Comparison of ENCODE assay signal across 27 cellular contexts in genomic region chr2:240526521-240526920, GRCh38.
"Had no signal": no experiment of that assay in that cellular context is flagged by ENCODE, and none has a peak within 500 bp of the region (broad histone marks: within the 10 kb centered on the region; RNA-seq: fewer than 3 reads in every experiment).

No MANE protein-coding gene starts in this region.

- H3K27ac Mint-ChIP-seq: activated naive CD8-positive, alpha-beta T cell; activated T-cell treated with anti-CD3 and anti-CD28 coated beads, Interleukin-2, amount 50 U/mL, for 24 hours; activated T-helper 1 cell treated with anti-CD3 and anti-CD28 coated beads, Interleukin-12 subunit alpha, Interleukin-12 subunit beta, Interleukin-2, Interleukin-4 antibody, amounts not matched to agents 30 ng/mL and 10 ng/mL and 1 ng/mL, durations not matched to agents 14 hours and 24 hours and 36 hours; brain; T-helper 17 cell; WTC11 had no signal

- H3K27ac ChIP-seq: cardiac muscle cell had no signal

- H3K4me3 ChIP-seq: cardiac muscle cell, K562 had no signal

- DNase-seq: activated CD4-positive, alpha-beta T cell treated with anti-CD3 and anti-CD28 coated beads for 48 hours; activated CD4-positive, alpha-beta T cell treated with anti-CD3 and anti-CD28 coated beads, Interleukin-2, amount 50 U/mL, for 4 hours; activated CD4-positive, CD25-positive, alpha-beta regulatory T cell treated with anti-CD3 and anti-CD28 coated beads, Interleukin-2, amount 50 U/mL, for 72 hours; activated effector memory CD4-positive, alpha-beta T cell treated with Interleukin-2 at 50 U/mL for 16 hours; activated naive CD4-positive, alpha-beta T cell; amygdala; Karpas-422; MM.1S; NCI-H1105; NCI-H1436; NCI-H1694 treated with DMSO at 0.1 percent for 48 hours; NCI-H2029 treated with DMSO at 0.1 percent for 48 hours; NCI-H345; NCI-H510A; NCI-H526 treated with DMSO at 0.1 percent for 48 hours; NCI-H82; SIG-M5; T-helper 17 cell; T-helper 9 cell had no signal

- H3K27me3 ChIP-seq: cardiac muscle cell had no signal

- H3K4me1 Mint-ChIP-seq: brain, T-helper 17 cell, WTC11 had no signal

- H3K27me3 Mint-ChIP-seq: activated naive CD8-positive, alpha-beta T cell; activated T-cell treated with anti-CD3 and anti-CD28 coated beads, Interleukin-2, amount 50 U/mL, for 24 hours; brain; T-helper 17 cell had no signal

- H3K4me3 Mint-ChIP-seq: activated naive CD8-positive, alpha-beta T cell; activated T-cell treated with anti-CD3 and anti-CD28 coated beads, Interleukin-2, amount 50 U/mL, for 24 hours; activated T-helper 1 cell treated with anti-CD3 and anti-CD28 coated beads, Interleukin-12 subunit alpha, Interleukin-12 subunit beta, Interleukin-2, Interleukin-4 antibody, amounts not matched to agents 30 ng/mL and 10 ng/mL and 1 ng/mL, durations not matched to agents 14 hours and 24 hours and 36 hours; brain; T-helper 17 cell; WTC11 had no signal

- FAIRE-seq: astrocyte, K562 had no signal

- H3K36me3 ChIP-seq: cardiac muscle cell had no signal

- ATAC-seq: K562, T-helper 17 cell, WTC11 had no signal
